Comparison of ENCODE assay signal across 17 cellular contexts in the genomic region with DNA sequence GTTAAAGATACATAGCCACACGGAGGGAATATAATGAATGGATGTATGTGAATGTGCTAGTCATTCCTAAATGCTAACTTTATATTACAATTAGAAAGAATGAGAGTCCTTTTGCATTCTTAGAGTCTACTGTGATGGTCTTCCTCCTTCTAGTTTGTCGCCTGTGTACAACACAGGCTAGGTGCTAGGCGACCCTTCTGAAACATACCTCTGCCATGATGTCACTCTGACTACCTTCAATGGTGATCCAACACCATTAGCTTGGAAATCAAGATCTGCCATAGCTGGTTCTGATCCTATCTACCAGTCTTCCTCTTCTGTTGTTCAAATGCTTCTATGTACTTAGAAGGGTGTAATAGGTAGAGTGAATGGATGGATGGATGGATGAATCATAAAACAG.
A peak's percentile ranks its signal among the peaks of the same experiment; 100 is the strongest.
DNase-seq lines count a peak whose midpoint lies in the region; FAIRE-seq and TF ChIP-seq lines count a peak whose summit lies in the region.
"Had no signal": no experiment of that assay in that cellular context is flagged by ENCODE, and none has a peak within 500 bp of the region (broad histone marks: within the 10 kb centered on the region; RNA-seq: fewer than 3 reads in every experiment).

No MANE protein-coding gene starts in this region.

- no peaks in the 10 kb centered on the region for H3K9me3 ChIP-seq in esophagus muscularis mucosa
- H3K9me3 ChIP-seq: pancreas had no signal

- H3K4me3 Mint-ChIP-seq in nephron progenitor cell, result peak overlapping the region; percentile 71
- no peak overlapping the region for H3K4me3 Mint-ChIP-seq in activated naive CD4-positive, alpha-beta T cell treated with anti-CD3 and anti-CD28 coated beads, Interleukin-2, amount 10 ng/mL, durations not matched to agents 7 days and 5 days
- H3K4me3 Mint-ChIP-seq: activated naive CD8-positive, alpha-beta T cell treated with anti-CD3 and anti-CD28 coated beads for 36 hours; CD8-positive, alpha-beta T cell; central memory CD8-positive, alpha-beta T cell had no signal

- H3K9me3 Mint-ChIP-seq in nephron progenitor cell, result peaks cover 15% of the 10 kb centered on the region
- no peaks in the 10 kb centered on the region for H3K9me3 Mint-ChIP-seq in activated naive CD4-positive, alpha-beta T cell treated with anti-CD3 and anti-CD28 coated beads, Interleukin-2, amount 10 ng/mL, durations not matched to agents 7 days and 5 days
- H3K9me3 Mint-ChIP-seq: activated naive CD8-positive, alpha-beta T cell treated with anti-CD3 and anti-CD28 coated beads for 36 hours; activated T-cell treated with anti-CD3 and anti-CD28 coated beads, Interleukin-2, amount 50 U/mL, for 24 hours; CD8-positive, alpha-beta T cell; central memory CD8-positive, alpha-beta T cell had no signal

- H3K27me3 Mint-ChIP-seq in nephron progenitor cell (ENCODE audit: low read depth, poor library complexity), result no peaks in the 10 kb centered on the region
- H3K27me3 Mint-ChIP-seq in activated naive CD4-positive, alpha-beta T cell treated with anti-CD3 and anti-CD28 coated beads, Interleukin-2, amount 10 ng/mL, durations not matched to agents 7 days and 5 days, result peaks cover 11% of the 10 kb centered on the region
- H3K27me3 Mint-ChIP-seq: activated naive CD8-positive, alpha-beta T cell treated with anti-CD3 and anti-CD28 coated beads for 36 hours had no signal

- peaks cover 78% of the 10 kb centered on the region for H3K4me1 Mint-ChIP-seq in nephron progenitor cell
- H3K4me1 Mint-ChIP-seq in activated naive CD4-positive, alpha-beta T cell treated with anti-CD3 and anti-CD28 coated beads, Interleukin-2, amount 10 ng/mL, durations not matched to agents 7 days and 5 days, result no peaks in the 10 kb centered on the region
- H3K4me1 Mint-ChIP-seq: central memory CD8-positive, alpha-beta T cell had no signal

- peaks cover 36% of the 10 kb centered on the region for H3K36me3 Mint-ChIP-seq in nephron progenitor cell (ENCODE audit: low read depth)
- H3K36me3 Mint-ChIP-seq in activated naive CD4-positive, alpha-beta T cell treated with anti-CD3 and anti-CD28 coated beads, Interleukin-2, amount 10 ng/mL, durations not matched to agents 7 days and 5 days, result no peaks in the 10 kb centered on the region
- H3K36me3 Mint-ChIP-seq: activated naive CD8-positive, alpha-beta T cell treated with anti-CD3 and anti-CD28 coated beads for 36 hours; CD8-positive, alpha-beta T cell had no signal

- DNase-seq in DMS53 (lab: John Stamatoyannopoulos, UW) (peak; percentile 10), DMS53 treated with DMSO at 0.1 percent for 48 hours (lab: John Stamatoyannopoulos, UW; ENCODE audit: unreplicated experiment) (no peak), esophagus muscularis mucosa (ENCODE audit: extremely low spot score) (peak; percentile 50), nephron progenitor cell (no peak), urothelium cell line (ENCODE audit: low spot score) (peak; percentile 6), GM03348 (ENCODE audit: low spot score) (no peak)
- DNase-seq in activated naive CD4-positive, alpha-beta T cell treated with anti-CD3 and anti-CD28 coated beads, Interleukin-2, amount 10 ng/mL, durations not matched to agents 7 days and 5 days, result no peak
- DNase-seq in activated CD4-positive, alpha-beta T cell treated with anti-CD3 and anti-CD28 coated beads for 1 hour, result no peak
- DNase-seq: activated naive CD8-positive, alpha-beta T cell treated with anti-CD3 and anti-CD28 coated beads for 36 hours; CD8-positive, alpha-beta T cell; GDM1; NCI-H2029 treated with DMSO at 0.1 percent for 48 hours; pancreas had no signal

- TF ChIP-seq CTCF in esophagus muscularis mucosa (IDR thresholded peaks at IDR 0.05) (no peak), nephron progenitor cell (IDR thresholded peaks at IDR 0.05) (no peak)

- H3K27ac ChIP-seq in esophagus muscularis mucosa (replicated peaks in 1 of 4), result peak overlapping the region in 3 of 4 donors; percentile 68 to 78 (median 77)
- H3K27ac ChIP-seq: 22Rv1 had no signal

- FAIRE-seq in urothelium cell line (lab: Jason Lieb, UNC), result no peak
- FAIRE-seq: pancreas had no signal

- TF ChIP-seq POLR2A in esophagus muscularis mucosa (IDR thresholded peaks at IDR 0.05; ENCODE audit: low read depth), result no peak

- peak overlapping the region; percentile 98 for H3K27ac Mint-ChIP-seq in nephron progenitor cell
- no peak overlapping the region for H3K27ac Mint-ChIP-seq in activated naive CD4-positive, alpha-beta T cell treated with anti-CD3 and anti-CD28 coated beads, Interleukin-2, amount 10 ng/mL, durations not matched to agents 7 days and 5 days
- H3K27ac Mint-ChIP-seq: activated naive CD8-positive, alpha-beta T cell treated with anti-CD3 and anti-CD28 coated beads for 36 hours; CD8-positive, alpha-beta T cell had no signal

- 88% methylated on average over 3 of the region's 3 CpGs for WGBS in esophagus muscularis mucosa

- TF ChIP-seq EP300 in esophagus muscularis mucosa (IDR thresholded peaks at IDR 0.05), result no peak

- H3K4me3 ChIP-seq in esophagus muscularis mucosa, result no peak overlapping the region
- H3K4me3 ChIP-seq: lung, pancreas had no signal

- peaks cover 31 to 40% (median 32%) of the 10 kb centered on the region in 4 donors for H3K4me1 ChIP-seq in esophagus muscularis mucosa

- H3K27me3 ChIP-seq in esophagus muscularis mucosa, result no peaks in the 10 kb centered on the region
- H3K27me3 ChIP-seq: pancreas had no signal

- intact Hi-C loops in esophagus muscularis mucosa (cut with DNase I), result no loop called here

- H3K36me3 ChIP-seq in esophagus muscularis mucosa, result no peaks in the 10 kb centered on the region
- H3K36me3 ChIP-seq: pancreas had no signal

- CTCF ChIA-PET in activated naive CD4-positive, alpha-beta T cell treated with anti-CD3 and anti-CD28 coated beads, Interleukin-2, amount 10 ng/mL, durations not matched to agents 7 days and 5 days (lab: Charles Lee), result no interaction called here

Comparison
In these comparisons a context has a peak if more than half of its experiments do, and no peak if none do; other contexts are left out.
1. DNase-seq: peak in DMS53 (single experiment), esophagus muscularis mucosa (single experiment) and urothelium cell line (single experiment); none in DMS53 treated with DMSO at 0.1 percent for 48 hours (single experiment), nephron progenitor cell (single experiment), GM03348 (single experiment), activated naive CD4-positive, alpha-beta T cell treated with anti-CD3 and anti-CD28 coated beads, Interleukin-2, amount 10 ng/mL, durations not matched to agents 7 days and 5 days (single experiment) and activated CD4-positive, alpha-beta T cell treated with anti-CD3 and anti-CD28 coated beads for 1 hour (single experiment).